In the genomic region with DNA sequence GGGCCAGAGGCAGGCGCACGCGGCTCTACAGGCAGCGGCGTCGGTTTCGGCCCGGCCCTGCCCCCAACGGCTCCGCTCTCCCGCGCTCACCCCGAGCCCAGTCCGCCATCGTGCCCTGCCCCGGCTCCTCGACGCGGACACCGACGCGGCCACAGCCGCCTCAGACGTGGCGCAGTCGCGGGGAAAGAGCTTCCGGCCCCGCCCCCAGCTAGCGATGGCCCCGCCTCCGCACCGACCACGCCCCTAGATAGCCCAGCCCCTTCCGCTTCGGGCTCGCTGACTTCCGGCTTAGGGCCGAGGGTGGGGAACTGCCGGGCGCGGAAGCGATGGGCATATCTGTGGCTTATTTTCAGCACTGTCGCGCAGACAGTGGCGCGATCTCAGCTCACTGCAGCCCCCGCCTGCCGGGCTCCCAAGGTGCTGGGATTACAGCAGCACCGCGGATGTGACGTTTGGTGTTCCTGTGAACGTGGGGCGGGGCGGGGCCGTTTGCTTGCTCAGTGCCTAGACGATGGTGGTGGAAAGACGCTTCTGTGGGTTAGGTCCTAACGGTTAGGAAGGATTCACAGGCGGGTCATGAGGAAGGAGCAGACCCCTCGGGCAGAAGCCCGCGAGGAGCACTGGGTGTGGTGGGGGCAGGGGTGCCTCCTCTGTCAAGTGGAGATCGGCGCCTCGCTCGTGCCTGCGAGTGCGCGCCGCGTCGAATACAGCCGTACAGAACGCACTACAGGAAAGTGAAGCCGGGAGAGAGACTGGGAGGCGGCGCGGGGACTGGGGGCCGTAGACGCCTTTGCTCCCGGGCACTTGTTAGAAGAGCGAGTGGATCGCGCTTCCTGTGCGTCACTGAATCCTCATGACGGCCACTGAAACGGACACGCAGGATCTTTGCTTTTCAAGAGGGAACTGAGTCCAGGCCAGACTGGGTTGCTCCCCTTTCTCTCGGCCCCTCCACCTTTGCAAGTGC, we compare ENCODE assay signal across 1 cellular context.
TF ChIP-seq lines count a peak whose summit lies in the region.

A gene with protein sequence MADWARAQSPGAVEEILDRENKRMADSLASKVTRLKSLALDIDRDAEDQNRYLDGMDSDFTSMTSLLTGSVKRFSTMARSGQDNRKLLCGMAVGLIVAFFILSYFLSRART (minus strand): TSS at position 187 of the 964 bp plus-strand sequence. CDS start 78 bp downstream, at position 109.
A gene (plus strand): TSS at position 496 of the 964 bp plus-strand sequence. CDS start 1,147 bp downstream, outside the sequence.

TF ChIP-seq in K562, 482 proteins besides CTCF, POLR2A, EP300 and RAD21 (continued from another document and continues in another):
- TF ChIP-seq, protein P1, sequence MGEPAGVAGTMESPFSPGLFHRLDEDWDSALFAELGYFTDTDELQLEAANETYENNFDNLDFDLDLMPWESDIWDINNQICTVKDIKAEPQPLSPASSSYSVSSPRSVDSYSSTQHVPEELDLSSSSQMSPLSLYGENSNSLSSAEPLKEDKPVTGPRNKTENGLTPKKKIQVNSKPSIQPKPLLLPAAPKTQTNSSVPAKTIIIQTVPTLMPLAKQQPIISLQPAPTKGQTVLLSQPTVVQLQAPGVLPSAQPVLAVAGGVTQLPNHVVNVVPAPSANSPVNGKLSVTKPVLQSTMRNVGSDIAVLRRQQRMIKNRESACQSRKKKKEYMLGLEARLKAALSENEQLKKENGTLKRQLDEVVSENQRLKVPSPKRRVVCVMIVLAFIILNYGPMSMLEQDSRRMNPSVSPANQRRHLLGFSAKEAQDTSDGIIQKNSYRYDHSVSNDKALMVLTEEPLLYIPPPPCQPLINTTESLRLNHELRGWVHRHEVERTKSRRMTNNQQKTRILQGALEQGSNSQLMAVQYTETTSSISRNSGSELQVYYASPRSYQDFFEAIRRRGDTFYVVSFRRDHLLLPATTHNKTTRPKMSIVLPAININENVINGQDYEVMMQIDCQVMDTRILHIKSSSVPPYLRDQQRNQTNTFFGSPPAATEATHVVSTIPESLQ (CRISPR knock-in tag; IDR thresholded peaks at IDR 0.05), result peak; percentile 66; the same call in 1 of the 2 replicates
- TF ChIP-seq HDAC3 (IDR thresholded peaks at IDR 0.05; ENCODE audit: borderline replicate concordance, partially characterized antibody), result no peak
- TF ChIP-seq ZBTB1 (CRISPR knock-in tag; IDR thresholded peaks at IDR 0.05; ENCODE audit: borderline replicate concordance, low read depth), result peak; percentile 97
- TF ChIP-seq IRF2 (CRISPR knock-in tag; IDR thresholded peaks at IDR 0.05), result no peak
- TF ChIP-seq, protein P2, sequence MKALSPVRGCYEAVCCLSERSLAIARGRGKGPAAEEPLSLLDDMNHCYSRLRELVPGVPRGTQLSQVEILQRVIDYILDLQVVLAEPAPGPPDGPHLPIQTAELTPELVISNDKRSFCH (CRISPR knock-in tag; IDR thresholded peaks at IDR 0.05), result no peak
- TF ChIP-seq, protein P2 (tag; IDR thresholded peaks at IDR 0.05), result peak; percentile 46; the same call in 1 of the 2 replicates
- TF ChIP-seq, protein P3, sequence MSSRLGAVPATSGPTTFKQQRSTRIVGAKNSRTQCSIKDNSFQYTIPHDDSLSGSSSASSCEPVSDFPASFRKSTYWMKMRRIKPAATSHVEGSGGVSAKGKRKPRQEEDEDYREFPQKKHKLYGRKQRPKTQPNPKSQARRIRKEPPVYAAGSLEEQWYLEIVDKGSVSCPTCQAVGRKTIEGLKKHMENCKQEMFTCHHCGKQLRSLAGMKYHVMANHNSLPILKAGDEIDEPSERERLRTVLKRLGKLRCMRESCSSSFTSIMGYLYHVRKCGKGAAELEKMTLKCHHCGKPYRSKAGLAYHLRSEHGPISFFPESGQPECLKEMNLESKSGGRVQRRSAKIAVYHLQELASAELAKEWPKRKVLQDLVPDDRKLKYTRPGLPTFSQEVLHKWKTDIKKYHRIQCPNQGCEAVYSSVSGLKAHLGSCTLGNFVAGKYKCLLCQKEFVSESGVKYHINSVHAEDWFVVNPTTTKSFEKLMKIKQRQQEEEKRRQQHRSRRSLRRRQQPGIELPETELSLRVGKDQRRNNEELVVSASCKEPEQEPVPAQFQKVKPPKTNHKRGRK (tag; IDR thresholded peaks at IDR 0.05), result peak; percentile 64; the same call in 1 of the 2 replicates
- TF ChIP-seq TCFL5 (CRISPR knock-in tag; conservative IDR thresholded peaks at IDR 0.05), result no peak
- TF ChIP-seq MIER1 (IDR thresholded peaks at IDR 0.05; ENCODE audit: low read depth), result no peak
- TF ChIP-seq ZNF699 (CRISPR knock-in tag; IDR thresholded peaks at IDR 0.05; ENCODE audit: insufficient replicate concordance), result no peak
- TF ChIP-seq, protein P4, sequence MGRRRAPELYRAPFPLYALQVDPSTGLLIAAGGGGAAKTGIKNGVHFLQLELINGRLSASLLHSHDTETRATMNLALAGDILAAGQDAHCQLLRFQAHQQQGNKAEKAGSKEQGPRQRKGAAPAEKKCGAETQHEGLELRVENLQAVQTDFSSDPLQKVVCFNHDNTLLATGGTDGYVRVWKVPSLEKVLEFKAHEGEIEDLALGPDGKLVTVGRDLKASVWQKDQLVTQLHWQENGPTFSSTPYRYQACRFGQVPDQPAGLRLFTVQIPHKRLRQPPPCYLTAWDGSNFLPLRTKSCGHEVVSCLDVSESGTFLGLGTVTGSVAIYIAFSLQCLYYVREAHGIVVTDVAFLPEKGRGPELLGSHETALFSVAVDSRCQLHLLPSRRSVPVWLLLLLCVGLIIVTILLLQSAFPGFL (CRISPR knock-in tag; IDR thresholded peaks at IDR 0.05), result no peak
- TF ChIP-seq, protein P5, sequence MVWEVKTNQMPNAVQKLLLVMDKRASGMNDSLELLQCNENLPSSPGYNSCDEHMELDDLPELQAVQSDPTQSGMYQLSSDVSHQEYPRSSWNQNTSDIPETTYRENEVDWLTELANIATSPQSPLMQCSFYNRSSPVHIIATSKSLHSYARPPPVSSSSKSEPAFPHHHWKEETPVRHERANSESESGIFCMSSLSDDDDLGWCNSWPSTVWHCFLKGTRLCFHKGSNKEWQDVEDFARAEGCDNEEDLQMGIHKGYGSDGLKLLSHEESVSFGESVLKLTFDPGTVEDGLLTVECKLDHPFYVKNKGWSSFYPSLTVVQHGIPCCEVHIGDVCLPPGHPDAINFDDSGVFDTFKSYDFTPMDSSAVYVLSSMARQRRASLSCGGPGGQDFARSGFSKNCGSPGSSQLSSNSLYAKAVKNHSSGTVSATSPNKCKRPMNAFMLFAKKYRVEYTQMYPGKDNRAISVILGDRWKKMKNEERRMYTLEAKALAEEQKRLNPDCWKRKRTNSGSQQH (CRISPR knock-in tag; IDR thresholded peaks at IDR 0.05), result no peak
- TF ChIP-seq POLR2H (tag; IDR thresholded peaks at IDR 0.05; ENCODE audit: low read depth), result peak; percentile 69
- no peak for TF ChIP-seq MTA2 (IDR thresholded peaks at IDR 0.05; ENCODE audit: low read depth)
- no peak for TF ChIP-seq HDAC6 (IDR thresholded peaks at IDR 0.05; ENCODE audit: low read depth, low read length)
- peak; percentile 55; the same call in 1 of the 2 replicates for TF ChIP-seq CEBPG (CRISPR knock-in tag; IDR thresholded peaks at IDR 0.05)
- TF ChIP-seq CEBPG (tag; conservative IDR thresholded peaks at IDR 0.05 in 1 of 2, IDR thresholded peaks at IDR 0.05 in 1 of 2), result no peak
- no peak for TF ChIP-seq IFI16 (CRISPR knock-in tag; IDR thresholded peaks at IDR 0.05)
- TF ChIP-seq SMAD2 (IDR thresholded peaks at IDR 0.05; ENCODE audit: low read depth, low read length), result no peak
- TF ChIP-seq, protein P6, sequence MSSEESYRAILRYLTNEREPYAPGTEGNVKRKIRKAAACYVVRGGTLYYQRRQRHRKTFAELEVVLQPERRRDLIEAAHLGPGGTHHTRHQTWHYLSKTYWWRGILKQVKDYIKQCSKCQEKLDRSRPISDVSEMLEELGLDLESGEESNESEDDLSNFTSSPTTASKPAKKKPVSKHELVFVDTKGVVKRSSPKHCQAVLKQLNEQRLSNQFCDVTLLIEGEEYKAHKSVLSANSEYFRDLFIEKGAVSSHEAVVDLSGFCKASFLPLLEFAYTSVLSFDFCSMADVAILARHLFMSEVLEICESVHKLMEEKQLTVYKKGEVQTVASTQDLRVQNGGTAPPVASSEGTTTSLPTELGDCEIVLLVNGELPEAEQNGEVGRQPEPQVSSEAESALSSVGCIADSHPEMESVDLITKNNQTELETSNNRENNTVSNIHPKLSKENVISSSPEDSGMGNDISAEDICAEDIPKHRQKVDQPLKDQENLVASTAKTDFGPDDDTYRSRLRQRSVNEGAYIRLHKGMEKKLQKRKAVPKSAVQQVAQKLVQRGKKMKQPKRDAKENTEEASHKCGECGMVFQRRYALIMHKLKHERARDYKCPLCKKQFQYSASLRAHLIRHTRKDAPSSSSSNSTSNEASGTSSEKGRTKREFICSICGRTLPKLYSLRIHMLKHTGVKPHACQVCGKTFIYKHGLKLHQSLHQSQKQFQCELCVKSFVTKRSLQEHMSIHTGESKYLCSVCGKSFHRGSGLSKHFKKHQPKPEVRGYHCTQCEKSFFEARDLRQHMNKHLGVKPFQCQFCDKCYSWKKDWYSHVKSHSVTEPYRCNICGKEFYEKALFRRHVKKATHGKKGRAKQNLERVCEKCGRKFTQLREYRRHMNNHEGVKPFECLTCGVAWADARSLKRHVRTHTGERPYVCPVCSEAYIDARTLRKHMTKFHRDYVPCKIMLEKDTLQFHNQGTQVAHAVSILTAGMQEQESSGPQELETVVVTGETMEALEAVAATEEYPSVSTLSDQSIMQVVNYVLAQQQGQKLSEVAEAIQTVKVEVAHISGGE (CRISPR knock-in tag; IDR thresholded peaks at IDR 0.05), result peak in 2 of 3 experiments; percentile 89 to 98; a peak in 5 of 6 replicates
- TF ChIP-seq NUFIP1 (IDR thresholded peaks at IDR 0.05; ENCODE audit: partially characterized antibody), result peak; percentile 57
- TF ChIP-seq ZNF140 (CRISPR knock-in tag; IDR thresholded peaks at IDR 0.05), result no peak
- no peak for TF ChIP-seq ETV6 (IDR thresholded peaks at IDR 0.05; ENCODE audit: borderline replicate concordance in 1 of 2, low read depth in 2 of 2, low read length in 1 of 2)
- TF ChIP-seq ETV6 (CRISPR knock-in tag; IDR thresholded peaks at IDR 0.05; ENCODE audit: borderline replicate concordance), result no peak
- no peak for TF ChIP-seq FOXJ2 (tag; IDR thresholded peaks at IDR 0.05)
- TF ChIP-seq, protein P7, sequence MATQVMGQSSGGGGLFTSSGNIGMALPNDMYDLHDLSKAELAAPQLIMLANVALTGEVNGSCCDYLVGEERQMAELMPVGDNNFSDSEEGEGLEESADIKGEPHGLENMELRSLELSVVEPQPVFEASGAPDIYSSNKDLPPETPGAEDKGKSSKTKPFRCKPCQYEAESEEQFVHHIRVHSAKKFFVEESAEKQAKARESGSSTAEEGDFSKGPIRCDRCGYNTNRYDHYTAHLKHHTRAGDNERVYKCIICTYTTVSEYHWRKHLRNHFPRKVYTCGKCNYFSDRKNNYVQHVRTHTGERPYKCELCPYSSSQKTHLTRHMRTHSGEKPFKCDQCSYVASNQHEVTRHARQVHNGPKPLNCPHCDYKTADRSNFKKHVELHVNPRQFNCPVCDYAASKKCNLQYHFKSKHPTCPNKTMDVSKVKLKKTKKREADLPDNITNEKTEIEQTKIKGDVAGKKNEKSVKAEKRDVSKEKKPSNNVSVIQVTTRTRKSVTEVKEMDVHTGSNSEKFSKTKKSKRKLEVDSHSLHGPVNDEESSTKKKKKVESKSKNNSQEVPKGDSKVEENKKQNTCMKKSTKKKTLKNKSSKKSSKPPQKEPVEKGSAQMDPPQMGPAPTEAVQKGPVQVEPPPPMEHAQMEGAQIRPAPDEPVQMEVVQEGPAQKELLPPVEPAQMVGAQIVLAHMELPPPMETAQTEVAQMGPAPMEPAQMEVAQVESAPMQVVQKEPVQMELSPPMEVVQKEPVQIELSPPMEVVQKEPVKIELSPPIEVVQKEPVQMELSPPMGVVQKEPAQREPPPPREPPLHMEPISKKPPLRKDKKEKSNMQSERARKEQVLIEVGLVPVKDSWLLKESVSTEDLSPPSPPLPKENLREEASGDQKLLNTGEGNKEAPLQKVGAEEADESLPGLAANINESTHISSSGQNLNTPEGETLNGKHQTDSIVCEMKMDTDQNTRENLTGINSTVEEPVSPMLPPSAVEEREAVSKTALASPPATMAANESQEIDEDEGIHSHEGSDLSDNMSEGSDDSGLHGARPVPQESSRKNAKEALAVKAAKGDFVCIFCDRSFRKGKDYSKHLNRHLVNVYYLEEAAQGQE (CRISPR knock-in tag; IDR thresholded peaks at IDR 0.05; ENCODE audit: low read depth), result no peak
- TF ChIP-seq, protein P8, sequence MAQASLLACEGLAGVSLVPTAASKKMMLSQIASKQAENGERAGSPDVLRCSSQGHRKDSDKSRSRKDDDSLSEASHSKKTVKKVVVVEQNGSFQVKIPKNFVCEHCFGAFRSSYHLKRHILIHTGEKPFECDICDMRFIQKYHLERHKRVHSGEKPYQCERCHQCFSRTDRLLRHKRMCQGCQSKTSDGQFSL (CRISPR knock-in tag; IDR thresholded peaks at IDR 0.05), result no peak
- TF ChIP-seq, protein P8 (tag; IDR thresholded peaks at IDR 0.05), result no peak
- TF ChIP-seq, protein P9, sequence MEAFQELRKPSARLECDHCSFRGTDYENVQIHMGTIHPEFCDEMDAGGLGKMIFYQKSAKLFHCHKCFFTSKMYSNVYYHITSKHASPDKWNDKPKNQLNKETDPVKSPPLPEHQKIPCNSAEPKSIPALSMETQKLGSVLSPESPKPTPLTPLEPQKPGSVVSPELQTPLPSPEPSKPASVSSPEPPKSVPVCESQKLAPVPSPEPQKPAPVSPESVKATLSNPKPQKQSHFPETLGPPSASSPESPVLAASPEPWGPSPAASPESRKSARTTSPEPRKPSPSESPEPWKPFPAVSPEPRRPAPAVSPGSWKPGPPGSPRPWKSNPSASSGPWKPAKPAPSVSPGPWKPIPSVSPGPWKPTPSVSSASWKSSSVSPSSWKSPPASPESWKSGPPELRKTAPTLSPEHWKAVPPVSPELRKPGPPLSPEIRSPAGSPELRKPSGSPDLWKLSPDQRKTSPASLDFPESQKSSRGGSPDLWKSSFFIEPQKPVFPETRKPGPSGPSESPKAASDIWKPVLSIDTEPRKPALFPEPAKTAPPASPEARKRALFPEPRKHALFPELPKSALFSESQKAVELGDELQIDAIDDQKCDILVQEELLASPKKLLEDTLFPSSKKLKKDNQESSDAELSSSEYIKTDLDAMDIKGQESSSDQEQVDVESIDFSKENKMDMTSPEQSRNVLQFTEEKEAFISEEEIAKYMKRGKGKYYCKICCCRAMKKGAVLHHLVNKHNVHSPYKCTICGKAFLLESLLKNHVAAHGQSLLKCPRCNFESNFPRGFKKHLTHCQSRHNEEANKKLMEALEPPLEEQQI (IDR thresholded peaks at IDR 0.05), result no peak
- TF ChIP-seq ZNF76 (CRISPR knock-in tag; IDR thresholded peaks at IDR 0.05; ENCODE audit: borderline replicate concordance), result no peak
- no peak for TF ChIP-seq NCOA4 (IDR thresholded peaks at IDR 0.05; ENCODE audit: partially characterized antibody)
- no peak for TF ChIP-seq CAMTA2 (CRISPR knock-in tag; conservative IDR thresholded peaks at IDR 0.05)
- no peak for TF ChIP-seq ZNF23 (CRISPR knock-in tag; IDR thresholded peaks at IDR 0.05)
- TF ChIP-seq PHF21A (IDR thresholded peaks at IDR 0.05; ENCODE audit: borderline replicate concordance, low read depth), result no peak
- peak in 1 of 2 experiments; percentile 75; a peak in 2 of 4 replicates for TF ChIP-seq TRIM24 (IDR thresholded peaks at IDR 0.05)
